Comparison of ENCODE assay signal across 15 cellular contexts in the genomic region with DNA sequence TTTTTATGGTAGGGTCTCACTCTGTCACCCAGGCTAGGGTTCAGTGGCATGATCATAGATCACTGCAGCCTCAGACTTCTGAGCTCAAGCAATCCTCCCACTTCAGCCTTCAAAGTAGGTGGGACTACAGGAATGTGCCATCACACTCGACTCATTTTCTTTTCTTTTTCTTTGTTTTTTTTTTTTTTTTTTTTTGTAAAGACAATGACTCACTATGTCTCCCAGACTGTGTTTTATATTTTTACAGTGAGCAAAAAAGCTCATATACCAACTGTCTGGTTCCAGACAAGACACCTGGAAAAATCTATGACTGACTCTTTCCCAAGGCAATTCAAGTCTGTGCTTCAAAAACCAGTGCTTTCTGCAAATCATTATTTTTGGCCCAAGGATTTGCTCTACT. TPM values are rescaled to one million over a fixed set of nuclear protein-coding genes. Genes with fewer than 3 reads are reported as not detected.
"Had no signal": no experiment of that assay in that cellular context is flagged by ENCODE, and none has a peak within 500 bp of the region (broad histone marks: within the 10 kb centered on the region; RNA-seq: fewer than 3 reads in every experiment).

No MANE protein-coding gene starts in this region.

- H3K4me3 Mint-ChIP-seq: activated CD4-positive, alpha-beta memory T cell treated with anti-CD3 and anti-CD28 coated beads for 36 hours; activated naive CD8-positive, alpha-beta T cell; activated T-cell treated with anti-CD3 and anti-CD28 coated beads, Interleukin-2, amount 50 U/mL, for 4 hours; naive B cell; stimulated activated memory B cell treated with anti-CD40 and anti-IgM and Interleukin-4, amounts not matched to agents 10 μg/mL and 1 μg/mL and 100 μg/mL, for 72 hours had no signal

- H3K4me1 Mint-ChIP-seq: naive B cell; stimulated activated memory B cell treated with anti-CD40 and anti-IgM and Interleukin-4, amounts not matched to agents 10 μg/mL and 1 μg/mL and 100 μg/mL, for 72 hours had no signal

- DNase-seq: activated CD4-positive, alpha-beta memory T cell treated with anti-CD3 and anti-CD28 coated beads for 36 hours; activated gamma-delta T cell; activated T-cell treated with anti-CD3 and anti-CD28 coated beads, Interleukin-2, amount 50 U/mL, for 4 hours; amygdala; effector CD4-positive, alpha-beta T cell; hippocampal formation; lower lobe of right lung; midbrain; naive B cell; right cardiac atrium; spleen; stimulated activated CD4-positive, alpha-beta T cell treated with anti-CD3 and anti-CD28 coated beads, Interleukin-1b, Interleukin-23, amount 100 ng/mL, for 48 hours; T-helper 9 cell had no signal

- ATAC-seq: activated T-cell treated with anti-CD3 and anti-CD28 coated beads, Interleukin-2, amount 50 U/mL, for 4 hours; lower lobe of right lung; right cardiac atrium; stimulated activated memory B cell treated with anti-CD40 and anti-IgM and Interleukin-4, amounts not matched to agents 10 μg/mL and 1 μg/mL and 100 μg/mL, for 72 hours had no signal

- H3K27ac Mint-ChIP-seq: activated CD4-positive, alpha-beta memory T cell treated with anti-CD3 and anti-CD28 coated beads for 36 hours; activated naive CD8-positive, alpha-beta T cell; naive B cell; stimulated activated memory B cell treated with anti-CD40 and anti-IgM and Interleukin-4, amounts not matched to agents 10 μg/mL and 1 μg/mL and 100 μg/mL, for 72 hours had no signal

- H3K36me3 Mint-ChIP-seq: activated CD4-positive, alpha-beta memory T cell treated with anti-CD3 and anti-CD28 coated beads for 36 hours; activated naive CD8-positive, alpha-beta T cell; stimulated activated memory B cell treated with anti-CD40 and anti-IgM and Interleukin-4, amounts not matched to agents 10 μg/mL and 1 μg/mL and 100 μg/mL, for 72 hours had no signal

- H3K9me3 Mint-ChIP-seq: activated T-cell treated with anti-CD3 and anti-CD28 coated beads, Interleukin-2, amount 50 U/mL, for 4 hours; stimulated activated memory B cell treated with anti-CD40 and anti-IgM and Interleukin-4, amounts not matched to agents 10 μg/mL and 1 μg/mL and 100 μg/mL, for 72 hours had no signal

RNA-seq across cellular contexts. Expression of a gene that starts 10.8 kb away (rescaled TPM):
- total RNA-seq: right cardiac atrium had no signal
